ENCODE assay signal across 8 cellular contexts in genomic region chr22:25777870-25778269, GRCh38. TPM values are rescaled to one million over a fixed set of nuclear protein-coding genes. Genes with fewer than 3 reads are reported as not detected.
DNase-seq lines count a peak whose midpoint lies in the region; ATAC-seq and TF ChIP-seq lines count a peak whose summit lies in the region.

No MANE protein-coding gene starts in this region.

- 42% methylated on average over 8 of the region's 8 CpGs for WGBS in prostate gland

- no peak for TF ChIP-seq POLR2A in prostate gland (IDR thresholded peaks at IDR 0.05)

- POLR2A ChIA-PET in GM10248 (lab: Yijun Ruan, JAX), result no interaction called here

- no peak for ATAC-seq in HG02798 (IDR thresholded peaks at IDR 0.05; ENCODE audit: poor library complexity, unreplicated experiment)

- TF ChIP-seq CTCF in GM10248 (IDR thresholded peaks at IDR 0.05; ENCODE audit: control extremely low read depth, extremely low read depth, low read depth, missing control alignments) (peak; percentile 28), cardiac fibroblast (IDR thresholded peaks at IDR 0.05; ENCODE audit: low read depth, low read length) (peak; percentile 46), prostate gland (IDR thresholded peaks at IDR 0.05) (peak in 3 of 4 experiments; percentile 16 to 27 (median 19))

- in situ Hi-C loops in ACHN (cut with HindIII; ENCODE audit: low pct_ligation_motif_present, low pct_unique_long_range_greater_than_20kb, low sequenced_read_pairs), result no loop called here

- DNase-seq in ACHN, result peak; percentile 48
- DNase-seq in GM10248 (ENCODE audit: extremely low spot score), result peak; percentile 51
- peak; percentile 24 to 49 for DNase-seq in NCI-H526 (lab: John Stamatoyannopoulos, UW)
- DNase-seq in cardiac fibroblast (ENCODE audit: low read depth in 2 of 2), result peak; percentile 62 to 76
- peak; percentile 16 for DNase-seq in prostate gland (ENCODE audit: low spot score)
- DNase-seq in ecto neural progenitor cell (ENCODE audit: low spot score), result no peak
- DNase-seq in NCI-H345 (lab: John Stamatoyannopoulos, UW), result no peak

- H3K4me3 ChIP-seq in cardiac fibroblast (replicated peaks in 1 of 2; ENCODE audit: low read depth in 2 of 2, low read length in 2 of 2) (no peak overlapping the region), prostate gland (no peak overlapping the region)

- H3K36me3 ChIP-seq in prostate gland, result no peaks in the 10 kb centered on the region

- no peaks in the 10 kb centered on the region for H3K27me3 ChIP-seq in prostate gland (replicated peaks; ENCODE audit: insufficient read depth)

- H3K4me1 ChIP-seq in prostate gland (replicated peaks), result no peaks in the 10 kb centered on the region

- intact Hi-C loops in prostate gland (cut with DNase I), result loop anchor here (5.0 kb wide), 1 partner anchor 549 kb away; no protein-coding TSS in a partner anchor

- no peak overlapping the region for H3K27ac ChIP-seq in prostate gland

- CTCF ChIA-PET in GM10248 (lab: Yijun Ruan, JAX), result interaction anchor here (1.0 to 2.2 kb wide), 4 partner anchors 10 to 553 kb away, joined by 3 to 10 read pairs (median 5); no protein-coding TSS in a partner anchor

- H3K9me3 ChIP-seq in prostate gland, result no peaks in the 10 kb centered on the region

RNA-seq across cellular contexts. Expression of gene MYO18B, which starts 35.9 kb away (rescaled TPM):
- total RNA-seq in prostate gland, result 1 to 10 TPM; 3.1 to 7.1 TPM

Comparison
In these comparisons a context has a peak if more than half of its experiments do, and no peak if none do; other contexts are left out.
1. DNase-seq: peak in ACHN (single experiment), GM10248 (single experiment), NCI-H526 (2 of 2), cardiac fibroblast (2 of 2) and prostate gland (single experiment); none in ecto neural progenitor cell (single experiment) and NCI-H345 (single experiment).
2. Peak in every context shown above with its lines, with median percentiles within 50 percentile points of each other: CTCF ChIP-seq.